In genomic region chr13:88136098-88136790, GRCh38 we compare ENCODE assay signal across 22 cellular contexts.
"Had no signal": no experiment of that assay in that cellular context is flagged by ENCODE, and none has a peak within 500 bp of the region (broad histone marks: within the 10 kb centered on the region; RNA-seq: fewer than 3 reads in every experiment).

No MANE protein-coding gene starts in this region.

- H3K4me1 Mint-ChIP-seq: naive thymus-derived CD8-positive, alpha-beta T cell; neural crest cell; stimulated activated naive B cell treated with anti-CD40 and anti-IgM and Interleukin-4, amounts not matched to agents 10 μg/mL and 1 μg/mL and 100 μg/mL, for 72 hours had no signal

- H3K4me3 Mint-ChIP-seq: effector memory CD8-positive, alpha-beta T cell; mesothelial cell of epicardium; naive thymus-derived CD8-positive, alpha-beta T cell; neural crest cell; stimulated activated naive B cell treated with anti-CD40 and anti-IgM and Interleukin-4, amounts not matched to agents 10 μg/mL and 1 μg/mL and 100 μg/mL, for 72 hours; type B pancreatic cell had no signal

- ATAC-seq: effector memory CD8-positive, alpha-beta T cell; left lobe of liver; naive thymus-derived CD8-positive, alpha-beta T cell; stimulated activated naive B cell treated with anti-CD40 and anti-IgM and Interleukin-4, amounts not matched to agents 10 μg/mL and 1 μg/mL and 100 μg/mL, for 72 hours had no signal

- H3K4me1 ChIP-seq: parathyroid adenoma, prostate gland, right atrium auricular region, sigmoid colon, stomach, testis, tibial artery, uterus had no signal

- H3K27ac ChIP-seq: parathyroid adenoma, prostate gland, right atrium auricular region, sigmoid colon, stomach, testis, tibial artery, uterus had no signal

- H3K4me3 ChIP-seq: prostate gland, right atrium auricular region, sigmoid colon, stomach, testis, tibial artery, uterus had no signal

- H3K9me3 ChIP-seq: prostate gland, right atrium auricular region, testis, tibial artery, uterus had no signal

- H3K27me3 Mint-ChIP-seq: effector memory CD8-positive, alpha-beta T cell; naive thymus-derived CD8-positive, alpha-beta T cell; stimulated activated naive B cell treated with anti-CD40 and anti-IgM and Interleukin-4, amounts not matched to agents 10 μg/mL and 1 μg/mL and 100 μg/mL, for 72 hours; type B pancreatic cell had no signal

- H3K27ac Mint-ChIP-seq: effector memory CD8-positive, alpha-beta T cell; mesothelial cell of epicardium; naive thymus-derived CD8-positive, alpha-beta T cell; stimulated activated naive B cell treated with anti-CD40 and anti-IgM and Interleukin-4, amounts not matched to agents 10 μg/mL and 1 μg/mL and 100 μg/mL, for 72 hours; type B pancreatic cell had no signal

- H3K36me3 Mint-ChIP-seq: naive thymus-derived CD8-positive, alpha-beta T cell; stimulated activated naive B cell treated with anti-CD40 and anti-IgM and Interleukin-4, amounts not matched to agents 10 μg/mL and 1 μg/mL and 100 μg/mL, for 72 hours; type B pancreatic cell had no signal

- DNase-seq: caudate nucleus; cerebellar nuclear complex; cortex of kidney; effector memory CD8-positive, alpha-beta T cell; head of caudate nucleus; mesenchymal stem cell; naive thymus-derived CD8-positive, alpha-beta T cell; sigmoid colon; stimulated activated CD4-positive, alpha-beta T cell treated with anti-CD3 and anti-CD28 coated beads, Interleukin-2, amount 100 ng/mL, for 24 hours; stimulated activated CD4-positive, alpha-beta T cell treated with anti-CD3 and anti-CD28 coated beads, Interleukin-4, amount 100 ng/mL, for 24 hours; stimulated activated naive B cell treated with anti-CD40 and anti-IgM and Interleukin-4, amounts not matched to agents 10 μg/mL and 1 μg/mL and 100 μg/mL, for 72 hours; stomach; testis; tibial artery; uterus had no signal

- H3K36me3 ChIP-seq: prostate gland, right atrium auricular region, sigmoid colon, stomach, tibial artery, uterus had no signal

- H3K27me3 ChIP-seq: right atrium auricular region, sigmoid colon, stomach, testis, tibial artery, uterus had no signal
